In the genomic region with DNA sequence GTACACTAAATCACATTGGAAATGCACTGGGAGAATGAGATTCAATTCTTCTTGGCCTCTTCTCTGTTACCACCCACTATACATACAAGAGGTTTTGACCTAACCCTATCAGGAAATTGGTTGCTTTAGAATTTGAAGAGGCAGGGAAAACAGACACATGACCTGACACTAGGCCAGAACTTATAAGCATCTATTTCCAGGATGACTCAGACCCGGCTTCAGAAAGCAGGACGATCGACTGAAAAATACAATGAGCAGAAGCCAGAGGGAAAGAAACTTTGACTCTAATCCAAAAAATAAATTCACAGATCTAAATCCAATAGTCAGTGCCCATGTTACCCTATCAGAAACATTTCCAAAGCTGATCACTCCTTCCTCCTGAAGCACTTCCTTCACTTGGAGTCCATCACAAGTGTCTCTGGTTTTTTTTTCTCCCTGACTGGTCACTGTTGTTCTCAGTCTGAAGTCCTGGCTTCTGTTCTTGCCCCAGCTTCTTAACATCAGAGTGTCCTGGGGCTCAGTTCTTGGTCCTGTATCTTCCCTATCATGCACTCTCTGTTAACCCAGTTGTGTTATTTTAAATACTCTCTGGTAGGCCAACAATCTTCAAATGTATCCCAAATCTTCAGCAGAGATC, we compare ENCODE assay signal across 16 cellular contexts.
A peak's percentile ranks its signal among the peaks of the same experiment; 100 is the strongest.
DNase-seq lines count a peak whose midpoint lies in the region; ATAC-seq, FAIRE-seq and TF ChIP-seq lines count a peak whose summit lies in the region.
"Had no signal": no experiment of that assay in that cellular context is flagged by ENCODE, and none has a peak within 500 bp of the region (broad histone marks: within the 10 kb centered on the region; RNA-seq: fewer than 3 reads in every experiment).

No MANE protein-coding gene starts in this region.

- peaks cover 30% of the 10 kb centered on the region for H3K4me1 ChIP-seq in keratinocyte (ENCODE audit: control insufficient read depth, extremely low read depth, insufficient read depth, low read length)
- H3K4me1 ChIP-seq in heart right ventricle, result peaks cover 0 to 3% (median 0%) of the 10 kb centered on the region in 9 donors
- no peaks in the 10 kb centered on the region for H3K4me1 ChIP-seq in esophagus muscularis mucosa
- H3K4me1 ChIP-seq: upper lobe of left lung had no signal

- no peak for ATAC-seq in heart right ventricle
- ATAC-seq in activated T-cell treated with anti-CD3 and anti-CD28 coated beads, Interleukin-2, amount 50 U/mL, for 72 hours (replicated peaks in 1 of 2), result no peak
- ATAC-seq: stimulated activated naive B cell treated with anti-CD40 and anti-IgM and Interleukin-4, amounts not matched to agents 10 μg/mL and 1 μg/mL and 100 μg/mL, for 72 hours had no signal

- TF ChIP-seq POLR2A in esophagus muscularis mucosa (IDR thresholded peaks at IDR 0.05; ENCODE audit: low read depth), result no peak

- H3K27me3 ChIP-seq in keratinocyte (ENCODE audit: control insufficient read depth, extremely low read depth, insufficient read depth, low read length), result no peaks in the 10 kb centered on the region
- no peaks in the 10 kb centered on the region for H3K27me3 ChIP-seq in heart right ventricle
- H3K27me3 ChIP-seq in esophagus muscularis mucosa, result no peaks in the 10 kb centered on the region
- H3K27me3 ChIP-seq: upper lobe of left lung had no signal

- H3K36me3 ChIP-seq in keratinocyte (ENCODE audit: control insufficient read depth in 2 of 2, extremely low read depth in 1 of 2, insufficient read depth in 2 of 2, low read length in 2 of 2), result no peaks in the 10 kb centered on the region
- H3K36me3 ChIP-seq in heart right ventricle, result no peaks in the 10 kb centered on the region
- H3K36me3 ChIP-seq in esophagus muscularis mucosa, result no peaks in the 10 kb centered on the region
- H3K36me3 ChIP-seq: upper lobe of left lung had no signal

- H3K27ac ChIP-seq in keratinocyte (ENCODE audit: control insufficient read depth, insufficient read depth, low read length) (no peak overlapping the region), heart right ventricle (no peak overlapping the region), esophagus muscularis mucosa (replicated peaks in 1 of 4) (no peak overlapping the region)
- H3K27ac ChIP-seq: upper lobe of left lung had no signal

- H3K36me3 Mint-ChIP-seq in activated T-cell treated with anti-CD3 and anti-CD28 coated beads, Interleukin-2, amount 50 U/mL, for 72 hours (ENCODE audit: insufficient read depth in 2 of 2), result no peaks in the 10 kb centered on the region

- H3K9ac ChIP-seq in keratinocyte (ENCODE audit: control insufficient read depth, extremely low read depth, insufficient read depth, low read length), result no peak overlapping the region

- H3K4me1 Mint-ChIP-seq in activated T-cell treated with anti-CD3 and anti-CD28 coated beads, Interleukin-2, amount 50 U/mL, for 72 hours (ENCODE audit: low read depth), result no peaks in the 10 kb centered on the region
- H3K4me1 Mint-ChIP-seq: activated CD4-positive, alpha-beta T cell treated with anti-CD3 and anti-CD28 coated beads, Interleukin-2, amount 10 ng/mL, durations not matched to agents 7 days and 5 days had no signal

- no peak for TF ChIP-seq EP300 in esophagus muscularis mucosa (IDR thresholded peaks at IDR 0.05)

- no peaks in the 10 kb centered on the region for H3K9me1 ChIP-seq in keratinocyte (ENCODE audit: control insufficient read depth, extremely low read depth, insufficient read depth, low read length)

- intact Hi-C loops in heart right ventricle (cut with DNase I) (loop anchor here in 1 of 10 donors (10.0 kb wide), 1 partner anchor 464 kb away; no protein-coding TSS in a partner anchor), esophagus muscularis mucosa (cut with DNase I) (no loop called here)

- H3K27ac Mint-ChIP-seq in activated T-cell treated with anti-CD3 and anti-CD28 coated beads, Interleukin-2, amount 50 U/mL, for 72 hours, result no peak overlapping the region
- H3K27ac Mint-ChIP-seq: activated CD4-positive, alpha-beta T cell treated with anti-CD3 and anti-CD28 coated beads, Interleukin-2, amount 10 ng/mL, durations not matched to agents 7 days and 5 days; stimulated activated naive B cell treated with anti-CD40 and anti-IgM and Interleukin-4, amounts not matched to agents 10 μg/mL and 1 μg/mL and 100 μg/mL, for 72 hours had no signal

- H3K9me3 Mint-ChIP-seq in activated T-cell treated with anti-CD3 and anti-CD28 coated beads, Interleukin-2, amount 50 U/mL, for 72 hours, result no peaks in the 10 kb centered on the region
- H3K9me3 Mint-ChIP-seq: activated CD4-positive, alpha-beta T cell treated with anti-CD3 and anti-CD28 coated beads, Interleukin-2, amount 10 ng/mL, durations not matched to agents 7 days and 5 days had no signal

- no peaks in the 10 kb centered on the region for H4K20me1 ChIP-seq in keratinocyte (ENCODE audit: control insufficient read depth, extremely low read depth, insufficient read depth, low read length)

- TF ChIP-seq CTCF in keratinocyte (optimal IDR thresholded peaks at IDR 0.05 in 1 of 3, IDR thresholded peaks at IDR 0.05 in 1 of 3, conservative IDR thresholded peaks at IDR 0.05 in 1 of 3; ENCODE audit: extremely low read depth in 1 of 3, insufficient read depth in 2 of 3, low read length in 3 of 3) (no peak), heart right ventricle (IDR thresholded peaks at IDR 0.05) (no peak), esophagus muscularis mucosa (IDR thresholded peaks at IDR 0.05) (no peak)

- peak overlapping the region; percentile 35 for H2AFZ ChIP-seq in keratinocyte (ENCODE audit: control insufficient read depth, low read length)

- dilution Hi-C loops in keratinocyte (cut with MboI; ENCODE audit: extremely low pct_ligation_motif_present, low sequenced_read_pairs), result no loop called here

- FAIRE-seq in HTR-8/SVneo (lab: Jason Lieb, UNC) (no peak), keratinocyte (lab: Jason Lieb, UNC) (peak; percentile 79), RCC 7860 (lab: Jason Lieb, UNC) (no peak)
- FAIRE-seq: GM18507 had no signal

- DNase-seq in AG20443 (ENCODE audit: low spot score), result peak; percentile 45
- DNase-seq in HTR-8/SVneo (ENCODE audit: insufficient read length, low spot score), result peak; percentile 3
- peak; percentile 69 for DNase-seq in dermis blood vessel endothelial cell
- no peak for DNase-seq in keratinocyte (ENCODE audit: low read depth, low spot score)
- no peak for DNase-seq in heart right ventricle
- no peak for DNase-seq in RCC 7860 (ENCODE audit: low spot score)
- no peak for DNase-seq in activated T-cell treated with anti-CD3 and anti-CD28 coated beads, Interleukin-2, amount 50 U/mL, for 72 hours
- no peak for DNase-seq in esophagus muscularis mucosa (ENCODE audit: extremely low spot score)
- DNase-seq: activated CD4-positive, alpha-beta T cell treated with anti-CD3 and anti-CD28 coated beads, Interleukin-2, amount 10 ng/mL, durations not matched to agents 7 days and 5 days; AML-193; cortex of kidney; SHP77 treated with DMSO at 0.1 percent for 48 hours; stimulated activated naive B cell treated with anti-CD40 and anti-IgM and Interleukin-4, amounts not matched to agents 10 μg/mL and 1 μg/mL and 100 μg/mL, for 72 hours; T-helper 9 cell; upper lobe of left lung had no signal

- H3K4me3 Mint-ChIP-seq in activated T-cell treated with anti-CD3 and anti-CD28 coated beads, Interleukin-2, amount 50 U/mL, for 72 hours, result no peak overlapping the region
- H3K4me3 Mint-ChIP-seq: activated CD4-positive, alpha-beta T cell treated with anti-CD3 and anti-CD28 coated beads, Interleukin-2, amount 10 ng/mL, durations not matched to agents 7 days and 5 days; stimulated activated naive B cell treated with anti-CD40 and anti-IgM and Interleukin-4, amounts not matched to agents 10 μg/mL and 1 μg/mL and 100 μg/mL, for 72 hours had no signal

- no peaks in the 10 kb centered on the region for H3K27me3 Mint-ChIP-seq in activated T-cell treated with anti-CD3 and anti-CD28 coated beads, Interleukin-2, amount 50 U/mL, for 72 hours (ENCODE audit: low read depth)
- H3K27me3 Mint-ChIP-seq: activated CD4-positive, alpha-beta T cell treated with anti-CD3 and anti-CD28 coated beads, Interleukin-2, amount 10 ng/mL, durations not matched to agents 7 days and 5 days; stimulated activated naive B cell treated with anti-CD40 and anti-IgM and Interleukin-4, amounts not matched to agents 10 μg/mL and 1 μg/mL and 100 μg/mL, for 72 hours had no signal

- H3K9me3 ChIP-seq in keratinocyte (ENCODE audit: control insufficient read depth, low read depth, low read length) (no peaks in the 10 kb centered on the region), heart right ventricle (peaks cover 0 to 16% (median 3%) of the 10 kb centered on the region in 11 donors), esophagus muscularis mucosa (peaks cover 0 to 7% (median 0%) of the 10 kb centered on the region in 4 donors)

- H3K4me3 ChIP-seq in keratinocyte (ENCODE audit: control insufficient read depth in 2 of 3, extremely low read depth in 1 of 3, insufficient read depth in 2 of 3, low read depth in 1 of 3, low read length in 3 of 3) (no peak overlapping the region), heart right ventricle (no peak overlapping the region), esophagus muscularis mucosa (no peak overlapping the region)
- H3K4me3 ChIP-seq: upper lobe of left lung had no signal

- peak overlapping the region; percentile 9 for H3K4me2 ChIP-seq in keratinocyte (ENCODE audit: control insufficient read depth, extremely low read depth, insufficient read depth, low read depth, low read length)

- H3K79me2 ChIP-seq in keratinocyte (ENCODE audit: control insufficient read depth, insufficient read depth, low read length), result no peaks in the 10 kb centered on the region

- WGBS in heart right ventricle, 2 donors, result 43 to 49% methylated on average over 3 of the region's 3 CpGs
- 57% methylated on average over 3 of the region's 3 CpGs for WGBS in esophagus muscularis mucosa

Comparison
In these comparisons a context has a peak if more than half of its experiments do, and no peak if none do; other contexts are left out.
1. DNase-seq: peak in AG20443 (single experiment), HTR-8/SVneo (single experiment) and dermis blood vessel endothelial cell (single experiment); none in keratinocyte (single experiment), heart right ventricle (0 of 2), RCC 7860 (single experiment), activated T-cell treated with anti-CD3 and anti-CD28 coated beads, Interleukin-2, amount 50 U/mL, for 72 hours (0 of 2) and esophagus muscularis mucosa (single experiment).